ENCODE assay signal across 26 cellular contexts in the genomic region with DNA sequence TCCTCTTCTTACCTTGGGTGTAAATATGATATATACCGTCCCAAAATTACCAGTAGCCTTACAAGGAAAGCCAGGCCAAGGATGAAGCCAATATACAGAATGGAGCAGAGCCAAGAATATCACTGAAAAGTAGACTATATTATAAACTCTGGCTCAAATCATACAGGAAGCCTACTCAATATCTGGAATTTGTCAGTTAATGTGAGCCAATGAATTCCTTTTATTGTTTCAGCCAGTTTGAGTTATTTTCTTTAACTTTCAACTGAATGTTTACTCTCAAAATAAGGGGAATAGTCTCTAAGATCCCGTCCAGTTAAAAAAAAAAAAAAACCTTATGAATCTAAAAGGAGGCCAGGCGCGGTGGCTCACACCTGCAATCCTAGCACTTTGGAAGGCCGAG.
"Had no signal": no experiment of that assay in that cellular context is flagged by ENCODE, and none has a peak within 500 bp of the region (broad histone marks: within the 10 kb centered on the region; RNA-seq: fewer than 3 reads in every experiment).

No MANE protein-coding gene starts in this region.

- H3K4me2 ChIP-seq: hepatocyte had no signal

- H3K4me1 Mint-ChIP-seq: activated CD4-positive, alpha-beta memory T cell treated with anti-CD3 and anti-CD28 coated beads, Interleukin-2, amount 10 ng/mL, durations not matched to agents 7 days and 5 days; activated CD4-positive, alpha-beta T cell treated with anti-CD3 and anti-CD28 coated beads, Interleukin-2, amount 10 ng/mL, durations not matched to agents 7 days and 5 days; activated naive CD4-positive, alpha-beta T cell treated with anti-CD3 and anti-CD28 coated beads, Interleukin-2, amount 10 ng/mL, durations not matched to agents 7 days and 5 days; activated naive CD8-positive, alpha-beta T cell treated with anti-CD3 and anti-CD28 coated beads, Interleukin-2, amount 10 ng/mL, durations not matched to agents 7 days and 5 days; nephron had no signal

- H3K27ac ChIP-seq: gastroesophageal sphincter, hepatocyte, left ventricle myocardium inferior, prostate gland, suprapubic skin, tibial nerve had no signal

- DNase-seq: activated CD4-positive, alpha-beta memory T cell treated with anti-CD3 and anti-CD28 coated beads, Interleukin-2, amount 10 ng/mL, durations not matched to agents 7 days and 5 days; activated CD4-positive, alpha-beta T cell treated with anti-CD3 and anti-CD28 coated beads for 1 hour; activated CD4-positive, alpha-beta T cell treated with anti-CD3 and anti-CD28 coated beads, Interleukin-2, amount 10 ng/mL, durations not matched to agents 7 days and 5 days; activated CD8-positive, alpha-beta memory T cell treated with anti-CD3 and anti-CD28 coated beads, Interleukin-2, amount 50 U/mL, for 48 hours; activated gamma-delta T cell; activated naive CD4-positive, alpha-beta T cell treated with anti-CD3 and anti-CD28 coated beads, Interleukin-2, amount 10 ng/mL, durations not matched to agents 7 days and 5 days; activated naive CD8-positive, alpha-beta T cell treated with anti-CD3 and anti-CD28 coated beads, Interleukin-2, amount 10 ng/mL, durations not matched to agents 7 days and 5 days; activated T-cell treated with anti-CD3 and anti-CD28 coated beads, Interleukin-2, amount 50 U/mL, for 24 hours; caudate nucleus; effector CD4-positive, alpha-beta T cell; islet precursor cell; left ventricle myocardium inferior; mammary epithelial cell; stimulated activated CD4-positive, alpha-beta T cell treated with anti-CD3 and anti-CD28 coated beads, Interleukin-1b, Interleukin-23, amount 100 ng/mL, for 48 hours; stimulated activated CD4-positive, alpha-beta T cell treated with anti-CD3 and anti-CD28 coated beads, Interleukin-4, amount 100 ng/mL, for 4 hours; stimulated activated CD8-positive, alpha-beta memory T cell treated with anti-CD3 and anti-CD28 coated beads, Interleukin-4, amount 100 ng/mL, for 48 hours; stimulated activated naive CD4-positive, alpha-beta T cell; T-helper 2 cell had no signal

- H3K27me3 ChIP-seq: gastroesophageal sphincter, hepatocyte, suprapubic skin, tibial nerve had no signal

- H3K9me3 ChIP-seq: gastroesophageal sphincter, left ventricle myocardium inferior, prostate gland, suprapubic skin, tibial nerve had no signal

- H3K4me3 ChIP-seq: gastroesophageal sphincter, hepatocyte, left ventricle myocardium inferior, prostate gland, suprapubic skin, tibial nerve had no signal

- H3K36me3 Mint-ChIP-seq: activated naive CD4-positive, alpha-beta T cell treated with anti-CD3 and anti-CD28 coated beads, Interleukin-2, amount 10 ng/mL, durations not matched to agents 7 days and 5 days; activated naive CD8-positive, alpha-beta T cell treated with anti-CD3 and anti-CD28 coated beads, Interleukin-2, amount 10 ng/mL, durations not matched to agents 7 days and 5 days had no signal

- H3K4me1 ChIP-seq: gastroesophageal sphincter, prostate gland, suprapubic skin, tibial nerve had no signal

- H3K27ac Mint-ChIP-seq: activated CD4-positive, alpha-beta memory T cell treated with anti-CD3 and anti-CD28 coated beads, Interleukin-2, amount 10 ng/mL, durations not matched to agents 7 days and 5 days; activated CD4-positive, alpha-beta T cell treated with anti-CD3 and anti-CD28 coated beads, Interleukin-2, amount 10 ng/mL, durations not matched to agents 7 days and 5 days; activated naive CD4-positive, alpha-beta T cell treated with anti-CD3 and anti-CD28 coated beads, Interleukin-2, amount 10 ng/mL, durations not matched to agents 7 days and 5 days; activated naive CD8-positive, alpha-beta T cell treated with anti-CD3 and anti-CD28 coated beads, Interleukin-2, amount 10 ng/mL, durations not matched to agents 7 days and 5 days; activated T-cell treated with anti-CD3 and anti-CD28 coated beads, Interleukin-2, amount 50 U/mL, for 24 hours; dendritic cell treated with granulocyte-macrophage colony-stimulating factor and Interleukin-4, amounts not matched to agents 40 ng/mL and 50 ng/mL, for 4 days had no signal

- H2AFZ ChIP-seq: hepatocyte had no signal

- H3K4me3 Mint-ChIP-seq: activated CD4-positive, alpha-beta memory T cell treated with anti-CD3 and anti-CD28 coated beads, Interleukin-2, amount 10 ng/mL, durations not matched to agents 7 days and 5 days; activated CD4-positive, alpha-beta T cell treated with anti-CD3 and anti-CD28 coated beads, Interleukin-2, amount 10 ng/mL, durations not matched to agents 7 days and 5 days; activated naive CD4-positive, alpha-beta T cell treated with anti-CD3 and anti-CD28 coated beads, Interleukin-2, amount 10 ng/mL, durations not matched to agents 7 days and 5 days; activated naive CD8-positive, alpha-beta T cell treated with anti-CD3 and anti-CD28 coated beads, Interleukin-2, amount 10 ng/mL, durations not matched to agents 7 days and 5 days; activated T-cell treated with anti-CD3 and anti-CD28 coated beads, Interleukin-2, amount 50 U/mL, for 24 hours; dendritic cell treated with granulocyte-macrophage colony-stimulating factor and Interleukin-4, amounts not matched to agents 40 ng/mL and 50 ng/mL, for 4 days; nephron had no signal

- FAIRE-seq: endometrium had no signal

- ATAC-seq: gastroesophageal sphincter had no signal

- H3K9me3 Mint-ChIP-seq: activated CD4-positive, alpha-beta memory T cell treated with anti-CD3 and anti-CD28 coated beads, Interleukin-2, amount 10 ng/mL, durations not matched to agents 7 days and 5 days; activated CD4-positive, alpha-beta T cell treated with anti-CD3 and anti-CD28 coated beads, Interleukin-2, amount 10 ng/mL, durations not matched to agents 7 days and 5 days; activated naive CD4-positive, alpha-beta T cell treated with anti-CD3 and anti-CD28 coated beads, Interleukin-2, amount 10 ng/mL, durations not matched to agents 7 days and 5 days; activated naive CD8-positive, alpha-beta T cell treated with anti-CD3 and anti-CD28 coated beads, Interleukin-2, amount 10 ng/mL, durations not matched to agents 7 days and 5 days; activated T-cell treated with anti-CD3 and anti-CD28 coated beads, Interleukin-2, amount 50 U/mL, for 24 hours; dendritic cell treated with granulocyte-macrophage colony-stimulating factor and Interleukin-4, amounts not matched to agents 40 ng/mL and 50 ng/mL, for 4 days; nephron had no signal

- H3K79me2 ChIP-seq: hepatocyte had no signal

- H3K36me3 ChIP-seq: gastroesophageal sphincter, left ventricle myocardium inferior, prostate gland, suprapubic skin, tibial nerve had no signal
